ENCODE assay signal across 20 cellular contexts in the genomic region with DNA sequence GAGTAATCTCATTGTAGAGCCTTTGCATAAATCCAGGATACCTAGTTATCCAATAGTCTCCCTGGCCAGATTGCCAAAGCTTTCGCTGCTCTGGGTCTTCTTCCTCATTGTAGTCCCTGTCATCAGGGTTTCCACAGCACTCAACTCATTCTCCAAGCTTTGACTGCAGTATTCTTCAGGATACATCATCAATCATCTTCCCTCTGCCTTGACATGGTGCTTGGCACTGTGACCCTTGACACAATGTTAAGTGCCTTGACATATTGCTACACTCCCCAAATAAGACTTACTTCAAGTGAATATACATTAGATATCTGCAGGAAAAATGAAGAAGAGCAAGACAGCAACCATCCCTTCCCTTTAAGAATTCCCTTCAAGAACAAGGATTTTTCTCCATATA.
A peak's percentile ranks its signal among the peaks of the same experiment; 100 is the strongest.
DNase-seq lines count a peak whose midpoint lies in the region; ATAC-seq, FAIRE-seq and TF ChIP-seq lines count a peak whose summit lies in the region.
"Had no signal": no experiment of that assay in that cellular context is flagged by ENCODE, and none has a peak within 500 bp of the region (broad histone marks: within the 10 kb centered on the region; RNA-seq: fewer than 3 reads in every experiment).

No MANE protein-coding gene starts in this region.

- H2BK120ac ChIP-seq in mesendoderm (ENCODE audit: low read depth, low read length), result no peak overlapping the region

- H3K36me3 ChIP-seq in DND-41 (ENCODE audit: insufficient read depth, low read length) (peaks cover 18% of the 10 kb centered on the region; the same call in 1 of the 2 replicates), SU-DHL-6 (ENCODE audit: low read length) (no peaks in the 10 kb centered on the region), mesendoderm (ENCODE audit: control insufficient read depth, insufficient read depth, low read length) (no peaks in the 10 kb centered on the region)
- H3K36me3 ChIP-seq: left ventricle myocardium inferior, tibial artery had no signal

- no peaks in the 10 kb centered on the region for H4K20me1 ChIP-seq in DND-41 (ENCODE audit: insufficient read depth, low read length)
- no peaks in the 10 kb centered on the region for H4K20me1 ChIP-seq in SU-DHL-6 (ENCODE audit: low read depth, low read length)

- no peaks in the 10 kb centered on the region for H3K9me2 ChIP-seq in SU-DHL-6 (replicated peaks; ENCODE audit: insufficient read depth, low read length)

- TF ChIP-seq CTCF in DND-41 (IDR thresholded peaks at IDR 0.05; ENCODE audit: borderline replicate concordance, extremely low read depth, low read length, poor library complexity, severe bottlenecking) (no peak), SU-DHL-6 (IDR thresholded peaks at IDR 0.05; ENCODE audit: insufficient read depth, low read length, poor library complexity, severe bottlenecking) (no peak)

- H3K23ac ChIP-seq in mesendoderm (ENCODE audit: low read length), result no peak overlapping the region

- H2AFZ ChIP-seq in DND-41 (ENCODE audit: low read depth, low read length) (no peak overlapping the region), SU-DHL-6 (ENCODE audit: low read depth, low read length, severe bottlenecking) (no peak overlapping the region)

- H3K4me2 ChIP-seq in DND-41 (ENCODE audit: insufficient read depth, low read length), result no peak overlapping the region
- no peak overlapping the region for H3K4me2 ChIP-seq in SU-DHL-6 (ENCODE audit: low read depth, low read length, poor library complexity, severe bottlenecking)
- H3K4me2 ChIP-seq in mesendoderm (ENCODE audit: low read length), result no peak overlapping the region

- peak overlapping the region; percentile 100 for H2AK5ac ChIP-seq in mesendoderm (ENCODE audit: low read length)

- no peak overlapping the region for H4K8ac ChIP-seq in mesendoderm (ENCODE audit: low read depth, low read length)

- peaks cover 39% of the 10 kb centered on the region for H3K4me1 ChIP-seq in DND-41 (ENCODE audit: insufficient read depth, low read length)
- peaks cover 5% of the 10 kb centered on the region for H3K4me1 ChIP-seq in mesendoderm (ENCODE audit: control insufficient read depth, low read depth, low read length)
- H3K4me1 ChIP-seq: tibial artery had no signal

- no peak overlapping the region for H3K4me3 ChIP-seq in DND-41 (ENCODE audit: low read depth in 1 of 2, low read length in 2 of 2)
- no peak overlapping the region for H3K4me3 ChIP-seq in SU-DHL-6 (ENCODE audit: insufficient read depth, low read length, poor library complexity, severe bottlenecking)
- no peak overlapping the region for H3K4me3 ChIP-seq in mesendoderm (ENCODE audit: low read length)
- H3K4me3 ChIP-seq: left ventricle myocardium inferior, tibial artery had no signal

- no peak overlapping the region for H3K18ac ChIP-seq in mesendoderm (ENCODE audit: low read length)

- H3K79me1 ChIP-seq in mesendoderm (ENCODE audit: low read length), result no peaks in the 10 kb centered on the region

- no peaks in the 10 kb centered on the region for H3K79me2 ChIP-seq in DND-41 (ENCODE audit: insufficient read depth, low read length)
- no peaks in the 10 kb centered on the region for H3K79me2 ChIP-seq in SU-DHL-6 (ENCODE audit: insufficient read depth, low read length)
- no peaks in the 10 kb centered on the region for H3K79me2 ChIP-seq in mesendoderm (ENCODE audit: control insufficient read depth, insufficient read depth, low read length)

- peaks cover 58% of the 10 kb centered on the region for H3F3A ChIP-seq in SU-DHL-6 (ENCODE audit: insufficient read depth)

- H3K27ac ChIP-seq in DND-41 (ENCODE audit: low read length) (peak overlapping the region; percentile 98), SU-DHL-6 (ENCODE audit: low read depth, low read length) (peak overlapping the region; percentile 99), mesendoderm (ENCODE audit: low read depth, low read length) (no peak overlapping the region)
- H3K27ac ChIP-seq: epithelial cell of prostate, tibial artery had no signal

- peak overlapping the region; percentile 82 for H2BK5ac ChIP-seq in mesendoderm (ENCODE audit: low read length)

- H4K5ac ChIP-seq in mesendoderm (ENCODE audit: low read length), result no peak overlapping the region

- FAIRE-seq in GM12891 (lab: Jason Lieb, UNC), result no peak

- H2BK15ac ChIP-seq in mesendoderm (replicated peaks; ENCODE audit: low read depth), result no peak overlapping the region

- peak overlapping the region; percentile 5 for H3K56ac ChIP-seq in mesendoderm (ENCODE audit: low read length)

- peak; percentile 24 for DNase-seq in CD1c-positive myeloid dendritic cell (ENCODE audit: extremely low spot score)
- no peak for DNase-seq in DND-41
- DNase-seq in mesendoderm, result no peak
- DNase-seq in stimulated activated CD4-positive, alpha-beta T cell treated with anti-CD3 and anti-CD28 coated beads, Interleukin-2, amount 100 ng/mL, for 24 hours, result no peak
- no peak for DNase-seq in GM12891 (ENCODE audit: insufficient read length, low spot score)
- no peak for DNase-seq in NCI-H2107 (lab: John Stamatoyannopoulos, UW)
- DNase-seq: activated naive CD8-positive, alpha-beta T cell treated with anti-CD3 and anti-CD28 coated beads, Interleukin-2, amount 10 ng/mL, durations not matched to agents 7 days and 5 days; foreskin melanocyte; left ventricle myocardium inferior; NCI-H1694; NCI-H345; posterior cingulate gyrus; stimulated activated CD4-positive, alpha-beta T cell treated with anti-CD3 and anti-CD28 coated beads, Interleukin-4, amount 100 ng/mL, for 4 hours; stimulated activated CD8-positive, alpha-beta memory T cell treated with anti-CD3 and anti-CD28 coated beads, Interleukin-4, amount 100 ng/mL, for 48 hours; tibial artery had no signal

- no peak for TF ChIP-seq POLR2A in GM12891 (IDR thresholded peaks at IDR 0.05; ENCODE audit: low read depth, low read length)

- no peak overlapping the region for H3K9ac ChIP-seq in DND-41 (ENCODE audit: low read depth, low read length)
- H3K9ac ChIP-seq in SU-DHL-6 (ENCODE audit: low read length), result no peak overlapping the region
- no peak overlapping the region for H3K9ac ChIP-seq in mesendoderm (ENCODE audit: low read length)

- H3K9me3 ChIP-seq in DND-41 (ENCODE audit: insufficient read depth, low read length, severe bottlenecking), result peaks cover 53% of the 10 kb centered on the region
- no peaks in the 10 kb centered on the region for H3K9me3 ChIP-seq in SU-DHL-6 (ENCODE audit: insufficient read depth, low read length)
- H3K9me3 ChIP-seq: tibial artery had no signal

- H3K27me3 ChIP-seq in DND-41 (ENCODE audit: insufficient read depth, low read length, poor library complexity) (no peaks in the 10 kb centered on the region), SU-DHL-6 (ENCODE audit: low read length) (no peaks in the 10 kb centered on the region), mesendoderm (ENCODE audit: insufficient read depth, low read length, poor library complexity) (no peaks in the 10 kb centered on the region)
- H3K27me3 ChIP-seq: tibial artery had no signal

- WGBS in mesendoderm (ENCODE audit: extremely low coverage, insufficient coverage, low lambda C conversion rate), result no CpG with 5 or more reads among the region's 1 CpG

- H3K4ac ChIP-seq in mesendoderm (ENCODE audit: low read depth, low read length), result no peak overlapping the region

- ATAC-seq in DND-41 (ENCODE audit: insufficient read depth, low read depth) (no peak), HG03196 (IDR thresholded peaks at IDR 0.05; ENCODE audit: unreplicated experiment) (no peak)
- ATAC-seq: Right ventricle myocardium inferior, WTC11 had no signal

TF ChIP-seq in GM12891, 5 proteins besides CTCF, POLR2A, EP300 and RAD21:
- no peak for TF ChIP-seq POLR2AphosphoS5 (IDR thresholded peaks at IDR 0.05; ENCODE audit: low read depth, low read length)
- no peak for TF ChIP-seq PAX5 (IDR thresholded peaks at IDR 0.05; ENCODE audit: insufficient read depth, low read length, severe bottlenecking)
- TF ChIP-seq SPI1 (IDR thresholded peaks at IDR 0.05; ENCODE audit: low read depth, low read length), result no peak
- TF ChIP-seq TAF1 (IDR thresholded peaks at IDR 0.05; ENCODE audit: low read depth, low read length), result no peak
- TF ChIP-seq POU2F2 (IDR thresholded peaks at IDR 0.05; ENCODE audit: low read depth, low read length), result no peak
